In the genomic region with DNA sequence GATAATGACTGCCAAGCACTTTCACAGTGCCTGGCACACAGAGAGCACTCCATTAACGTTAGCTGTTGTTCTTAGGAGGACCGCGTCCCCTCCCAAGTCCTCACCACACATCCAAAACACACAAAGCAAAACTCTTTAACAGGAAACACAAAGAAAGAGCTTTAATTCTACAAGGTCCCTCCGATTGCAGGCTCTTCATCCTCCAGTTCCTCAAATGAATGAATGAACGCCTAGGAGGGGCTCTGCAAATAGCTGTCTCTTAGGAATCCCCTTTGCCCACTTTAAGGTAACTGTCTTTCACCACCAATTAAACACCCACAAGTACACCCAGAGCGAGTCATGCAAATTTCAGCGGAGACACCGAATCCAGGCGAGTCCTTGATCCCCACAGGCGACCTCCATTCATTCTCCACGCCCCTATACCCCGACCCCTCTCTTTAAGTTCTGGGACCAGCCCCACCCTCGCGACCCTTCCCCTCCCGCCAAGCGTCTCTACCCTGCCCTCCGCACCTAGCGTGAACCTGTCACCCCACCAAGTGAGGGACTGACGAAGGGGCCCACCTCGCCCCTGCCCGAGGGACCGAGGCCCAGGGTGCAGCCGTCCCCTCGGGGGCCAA, we compare ENCODE assay signal across 9 cellular contexts. TPM values are rescaled to one million over a fixed set of nuclear protein-coding genes. Genes with fewer than 3 reads are reported as not detected.
DNase-seq lines count a peak whose midpoint lies in the region; ATAC-seq, FAIRE-seq and TF ChIP-seq lines count a peak whose summit lies in the region.
"Had no signal": no experiment of that assay in that cellular context is flagged by ENCODE, and none has a peak within 500 bp of the region (broad histone marks: within the 10 kb centered on the region; RNA-seq: fewer than 3 reads in every experiment).

No MANE protein-coding gene starts in this region.

- in situ Hi-C loops in GM13976 (cut with MboI; ENCODE audit: low sequenced_read_pairs, unreplicated experiment), result no loop called here

- CTCF ChIA-PET in A673 (lab: Charles Lee), result interaction anchor here (0.5 to 0.6 kb wide), 2 partner anchors 534 to 1305 kb away, joined by 3 to 8 read pairs; partner anchors contain the start of gene CFAP77

- H3K27ac Mint-ChIP-seq in astrocyte (ENCODE audit: unreplicated experiment), result peak overlapping the region; percentile 75

- H3K9me3 ChIP-seq in A673 (ENCODE audit: low read depth, low read length, poor library complexity, severe bottlenecking) (no peaks in the 10 kb centered on the region), astrocyte (ENCODE audit: insufficient read depth, low read depth, low read length) (no peaks in the 10 kb centered on the region), testis (no peaks in the 10 kb centered on the region)

- H3K9me3 Mint-ChIP-seq in astrocyte (ENCODE audit: unreplicated experiment), result no peaks in the 10 kb centered on the region

- 1% methylated on average over 21 to 24 of the region's 24 CpGs for WGBS in testis, 2 donors

- H3K4me2 ChIP-seq in astrocyte (ENCODE audit: low read length), result peak overlapping the region; percentile 97

- no peaks in the 10 kb centered on the region for H3K27me3 ChIP-seq in A673 (replicated peaks; ENCODE audit: insufficient read depth, low read depth, low read length, poor library complexity)
- no peaks in the 10 kb centered on the region for H3K27me3 ChIP-seq in astrocyte (ENCODE audit: insufficient read depth, low read length)
- no peaks in the 10 kb centered on the region for H3K27me3 ChIP-seq in testis

- intact Hi-C loops in A673 (cut with micrococcal nuclease; ENCODE audit: unreplicated experiment) (no loop called here), testis (cut with DNase I; ENCODE audit: low total_unique reads) (no loop called here)

- no peak for TF ChIP-seq CTCF in A673 (conservative IDR thresholded peaks at IDR 0.05; ENCODE audit: low read depth, low read length)
- TF ChIP-seq CTCF in astrocyte (IDR thresholded peaks at IDR 0.05; ENCODE audit: insufficient read depth, low read depth, low read length), result no peak
- TF ChIP-seq CTCF in testis (IDR thresholded peaks at IDR 0.05), result no peak
- no peak for TF ChIP-seq CTCF in GM13976 (IDR thresholded peaks at IDR 0.05; ENCODE audit: borderline replicate concordance, control extremely low read depth, extremely low read depth, insufficient read depth, missing control alignments)

- peak overlapping the region; percentile 98 for H3K4me3 ChIP-seq in A673 (ENCODE audit: low read depth, low read length, poor library complexity, severe bottlenecking)
- H3K4me3 ChIP-seq in Jurkat, Clone E6-1 (ENCODE audit: low read length), result peak overlapping the region; percentile 88
- peak overlapping the region; percentile 76 for H3K4me3 ChIP-seq in astrocyte (ENCODE audit: insufficient read depth, low read depth, low read length)
- peak overlapping the region; percentile 98 to 99 for H3K4me3 ChIP-seq in testis

- peak overlapping the region; percentile 96 for H3K4me3 Mint-ChIP-seq in astrocyte (ENCODE audit: unreplicated experiment)

- H3K4me1 ChIP-seq in A673 (ENCODE audit: insufficient read depth, low read length, poor library complexity, severe bottlenecking), result peaks cover 11% of the 10 kb centered on the region
- H3K4me1 ChIP-seq in astrocyte (ENCODE audit: insufficient read depth, low read length), result peaks cover 21% of the 10 kb centered on the region
- H3K4me1 ChIP-seq in testis, result peaks cover 13% of the 10 kb centered on the region

- H3K36me3 ChIP-seq in A673 (ENCODE audit: insufficient read depth, low read length, poor library complexity, severe bottlenecking) (no peaks in the 10 kb centered on the region), astrocyte (ENCODE audit: insufficient read depth, low read length) (no peaks in the 10 kb centered on the region), testis (ENCODE audit: low read depth, missing control alignments) (no peaks in the 10 kb centered on the region)

- peak overlapping the region; percentile 100 for H3K27ac ChIP-seq in A673 (ENCODE audit: low read depth, low read length, poor library complexity, severe bottlenecking)
- H3K27ac ChIP-seq in astrocyte (ENCODE audit: low read depth, low read length), result peak overlapping the region; percentile 99
- peak overlapping the region; percentile 95 to 98 for H3K27ac ChIP-seq in testis

- H2AFZ ChIP-seq in astrocyte (ENCODE audit: low read depth, low read length), result peak overlapping the region; percentile 79

- POLR2A ChIA-PET in A673 (lab: Charles Lee; ENCODE audit: low non-redundant PET), result no interaction called here

- H3K36me3 Mint-ChIP-seq in astrocyte (ENCODE audit: low read depth, unreplicated experiment), result no peaks in the 10 kb centered on the region

- DNase-seq in A673 (ENCODE audit: low spot score), result peak; percentile 14
- DNase-seq in Jurkat, Clone E6-1 (ENCODE audit: low read depth, low spot score), result no peak
- no peak for DNase-seq in astrocyte (ENCODE audit: low read depth)
- DNase-seq in kidney tubule cell (ENCODE audit: low spot score), result peak; percentile 2
- no peak for DNase-seq in testis
- DNase-seq in stimulated activated naive CD4-positive, alpha-beta T cell (lab: John Stamatoyannopoulos, UW), result no peak
- DNase-seq in GM13976 (ENCODE audit: low spot score), result no peak

- no peak for FAIRE-seq in astrocyte (lab: Jason Lieb, UNC)

- H3K4me1 Mint-ChIP-seq in astrocyte (ENCODE audit: low read depth, unreplicated experiment), result peaks cover 29% of the 10 kb centered on the region

- H3K27me3 Mint-ChIP-seq in astrocyte (ENCODE audit: low read depth, unreplicated experiment), result peaks cover 2% of the 10 kb centered on the region

- peak; percentile 14 for ATAC-seq in GM18909 (IDR thresholded peaks at IDR 0.05; ENCODE audit: poor library complexity, unreplicated experiment)

- TSS peak; percentile 68 for BruUV-seq in A673 (replicated peaks; lab: Mats Ljungman, UMichigan)

- peaks cover 57% of the 10 kb centered on the region for H3K79me2 ChIP-seq in astrocyte (ENCODE audit: insufficient read depth, low read length)

- TF ChIP-seq POLR2A in testis (IDR thresholded peaks at IDR 0.05), result no peak

- H3K9ac ChIP-seq in astrocyte (ENCODE audit: low read length), result peak overlapping the region; percentile 99

- H4K20me1 ChIP-seq in astrocyte (ENCODE audit: insufficient read depth, low read length), result peaks cover 44% of the 10 kb centered on the region

RNA-seq across cellular contexts. Expression of gene TSC1, which starts 0.6 kb away (rescaled TPM):
- 40.9 and 42.5 TPM in 2 replicates for total RNA-seq in A673 (2021)
- 18.7 TPM for polyA plus RNA-seq in Jurkat, Clone E6-1 (2012; ENCODE audit: insufficient read depth, insufficient read length)
- total RNA-seq in astrocyte, result 45.5 and 50.6 TPM in 2 replicates
- 100 to 1,000 TPM; 100 to 108 TPM for total RNA-seq in testis
- polyA plus RNA-seq in testis (ENCODE audit: insufficient read depth, low read depth, low replicate concordance), result 78.4 TPM

RNA-seq across cellular contexts. Expression of gene GFI1B, which starts 34.7 kb away (rescaled TPM):
- total RNA-seq in A673 (2021) (not detected in 2 replicates), astrocyte (not detected in 2 replicates), testis (1 to 10 TPM; 4.3 to 9.7 TPM)
- not detected for polyA plus RNA-seq in Jurkat, Clone E6-1 (2012; ENCODE audit: insufficient read depth, insufficient read length)
- polyA plus RNA-seq in testis (ENCODE audit: insufficient read depth, low read depth, low replicate concordance), result 12.6 TPM
- total RNA-seq: myocyte had no signal

Comparison
In these comparisons a context has a peak if more than half of its experiments do, and no peak if none do; other contexts are left out.
1. DNase-seq: peak in A673 (single experiment) and kidney tubule cell (single experiment); none in Jurkat, Clone E6-1 (single experiment), astrocyte (single experiment), testis (single experiment), stimulated activated naive CD4-positive, alpha-beta T cell (0 of 6) and GM13976 (single experiment).
2. Peak in every context shown above with its lines, with median percentiles within 50 percentile points of each other: H3K27ac ChIP-seq and H3K4me3 ChIP-seq.